In genomic region chr11:108500721-108501120, GRCh38 we compare ENCODE assay signal across 14 cellular contexts.
"Had no signal": no experiment of that assay in that cellular context is flagged by ENCODE, and none has a peak within 500 bp of the region (broad histone marks: within the 10 kb centered on the region; RNA-seq: fewer than 3 reads in every experiment).

No MANE protein-coding gene starts in this region.

- H3K9me3 Mint-ChIP-seq: activated naive CD8-positive, alpha-beta T cell treated with anti-CD3 and anti-CD28 coated beads for 36 hours; memory B cell; naive thymus-derived CD4-positive, alpha-beta T cell had no signal

- DNase-seq: activated CD4-positive, alpha-beta T cell treated with anti-CD3 and anti-CD28 coated beads, Interleukin-2, amount 50 U/mL, for 4 hours; activated naive CD8-positive, alpha-beta T cell treated with anti-CD3 and anti-CD28 coated beads for 36 hours; amniotic stem cell; dorsolateral prefrontal cortex; heart right ventricle; kidney glomerular epithelial cell; naive thymus-derived CD4-positive, alpha-beta T cell; stimulated activated naive CD8-positive, alpha-beta T cell treated with anti-CD3 and anti-CD28 coated beads, Interleukin-15, Interleukin-2, amounts not matched to agents 100 U/mL and 50 U/mL, for 24 hours; substantia nigra; T-helper 2 cell had no signal

- H3K4me3 ChIP-seq: dorsolateral prefrontal cortex, gastroesophageal sphincter, heart right ventricle, tibial nerve, vagina had no signal

- H3K4me3 Mint-ChIP-seq: activated naive CD8-positive, alpha-beta T cell treated with anti-CD3 and anti-CD28 coated beads for 36 hours; memory B cell had no signal

- H3K27ac ChIP-seq: dorsolateral prefrontal cortex, heart right ventricle, tibial nerve had no signal

- H3K36me3 Mint-ChIP-seq: memory B cell had no signal

- H3K27me3 ChIP-seq: dorsolateral prefrontal cortex, gastroesophageal sphincter, heart right ventricle, tibial nerve, vagina had no signal

- H3K27me3 Mint-ChIP-seq: activated naive CD8-positive, alpha-beta T cell treated with anti-CD3 and anti-CD28 coated beads for 36 hours; memory B cell had no signal

- H3K27ac Mint-ChIP-seq: activated naive CD8-positive, alpha-beta T cell treated with anti-CD3 and anti-CD28 coated beads for 36 hours; memory B cell had no signal

- H3K36me3 ChIP-seq: gastroesophageal sphincter, heart right ventricle, tibial nerve, vagina had no signal

- H3K9me3 ChIP-seq: gastroesophageal sphincter, heart right ventricle, tibial nerve, vagina had no signal

- ATAC-seq: gastroesophageal sphincter; heart right ventricle; naive thymus-derived CD4-positive, alpha-beta T cell; stimulated activated naive CD8-positive, alpha-beta T cell treated with anti-CD3 and anti-CD28 coated beads, Interleukin-15, Interleukin-2, amounts not matched to agents 100 U/mL and 50 U/mL, for 24 hours had no signal
